In the genomic region with DNA sequence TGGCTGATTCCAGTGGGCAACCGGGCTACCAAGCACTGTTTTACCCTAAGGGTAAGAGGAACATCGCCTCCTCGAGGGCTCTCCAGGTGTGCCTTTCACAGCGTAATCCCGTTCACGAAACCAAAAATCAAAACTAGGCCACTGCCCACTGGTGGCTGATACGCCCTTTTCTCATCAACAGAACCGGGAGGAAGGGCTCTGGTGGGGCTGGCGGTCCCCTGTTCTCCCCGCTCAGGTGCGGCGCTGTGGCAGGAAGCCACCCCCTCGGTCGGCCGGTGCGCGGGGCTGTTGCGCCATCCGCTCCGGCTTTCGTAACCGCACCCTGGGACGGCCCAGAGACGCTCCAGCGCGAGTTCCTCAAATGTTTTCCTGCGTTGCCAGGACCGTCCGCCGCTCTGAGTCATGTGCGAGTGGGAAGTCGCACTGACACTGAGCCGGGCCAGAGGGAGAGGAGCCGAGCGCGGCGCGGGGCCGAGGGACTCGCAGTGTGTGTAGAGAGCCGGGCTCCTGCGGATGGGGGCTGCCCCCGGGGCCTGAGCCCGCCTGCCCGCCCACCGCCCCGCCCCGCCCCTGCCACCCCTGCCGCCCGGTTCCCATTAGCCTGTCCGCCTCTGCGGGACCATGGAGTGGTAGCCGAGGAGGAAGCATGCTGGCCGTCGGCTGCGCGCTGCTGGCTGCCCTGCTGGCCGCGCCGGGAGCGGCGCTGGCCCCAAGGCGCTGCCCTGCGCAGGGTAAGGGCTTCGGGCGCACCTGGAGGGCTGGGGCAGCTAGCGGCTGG, we compare ENCODE assay signal across 1 cellular context.
TF ChIP-seq lines count a peak whose summit lies in the region.

A gene (plus strand): TSS at position 360 of the 778 bp plus-strand sequence. CDS start 287 bp downstream, at position 647.

TF ChIP-seq in HEK293, 187 proteins besides CTCF, POLR2A, EP300 and RAD21 (continued from another document and continues in another):
- TF ChIP-seq, protein P1, sequence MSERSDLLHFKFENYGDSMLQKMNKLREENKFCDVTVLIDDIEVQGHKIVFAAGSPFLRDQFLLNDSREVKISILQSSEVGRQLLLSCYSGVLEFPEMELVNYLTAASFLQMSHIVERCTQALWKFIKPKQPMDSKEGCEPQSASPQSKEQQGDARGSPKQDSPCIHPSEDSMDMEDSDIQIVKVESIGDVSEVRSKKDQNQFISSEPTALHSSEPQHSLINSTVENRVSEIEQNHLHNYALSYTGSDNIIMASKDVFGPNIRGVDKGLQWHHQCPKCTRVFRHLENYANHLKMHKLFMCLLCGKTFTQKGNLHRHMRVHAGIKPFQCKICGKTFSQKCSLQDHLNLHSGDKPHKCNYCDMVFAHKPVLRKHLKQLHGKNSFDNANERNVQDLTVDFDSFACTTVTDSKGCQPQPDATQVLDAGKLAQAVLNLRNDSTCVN (tag by site-specific recombination; optimal IDR thresholded peaks at IDR 0.05), result peak; percentile 65
- TF ChIP-seq ZNF23 (tag by site-specific recombination; IDR thresholded peaks at IDR 0.05; ENCODE audit: borderline replicate concordance) (no peak), ZNF274 (IDR thresholded peaks at IDR 0.05; ENCODE audit: low read length) (no peak), ZNF274 (tag by site-specific recombination; IDR thresholded peaks at IDR 0.05; ENCODE audit: borderline replicate concordance) (no peak), ZBTB20 (tag by site-specific recombination; IDR thresholded peaks at IDR 0.05) (no peak), OSR2 (tag by site-specific recombination; IDR thresholded peaks at IDR 0.05) (no peak), ZNF366 (tag by site-specific recombination; conservative IDR thresholded peaks at IDR 0.05) (no peak), ZNF292 (tag by site-specific recombination; IDR thresholded peaks at IDR 0.05; ENCODE audit: borderline replicate concordance, low read depth) (no peak), GLIS2 (tag by site-specific recombination; IDR thresholded peaks at IDR 0.05) (peak; percentile 17), ZNF157 (tag by site-specific recombination; IDR thresholded peaks at IDR 0.05) (no peak), ZBTB17 (tag by site-specific recombination; IDR thresholded peaks at IDR 0.05) (peak; percentile 69), ZXDB (tag by site-specific recombination; IDR thresholded peaks at IDR 0.05) (no peak; the same call in 1 of the 2 replicates), ZNF658 (tag by site-specific recombination; IDR thresholded peaks at IDR 0.05) (no peak), ZNF132 (tag by site-specific recombination; IDR thresholded peaks at IDR 0.05; ENCODE audit: borderline replicate concordance) (no peak), ZNF623 (tag by site-specific recombination; IDR thresholded peaks at IDR 0.05) (no peak), YY2 (tag by site-specific recombination; IDR thresholded peaks at IDR 0.05) (no peak), ZNF585B (tag by site-specific recombination; IDR thresholded peaks at IDR 0.05) (no peak), ZNF510 (tag by site-specific recombination; IDR thresholded peaks at IDR 0.05; ENCODE audit: insufficient replicate concordance) (no peak), ZNF214 (tag by site-specific recombination; IDR thresholded peaks at IDR 0.05; ENCODE audit: borderline replicate concordance) (0 out of 2 replicates have a peak, but pooled peaks have one; percentile 33), ZNF169 (tag by site-specific recombination; IDR thresholded peaks at IDR 0.05) (no peak), ZNF114 (tag by site-specific recombination; IDR thresholded peaks at IDR 0.05) (no peak), ZNF138 (tag by site-specific recombination; IDR thresholded peaks at IDR 0.05; ENCODE audit: borderline replicate concordance) (no peak), ZNF660 (tag by site-specific recombination; IDR thresholded peaks at IDR 0.05) (peak; percentile 78), ZNF121 (tag by site-specific recombination; IDR thresholded peaks at IDR 0.05) (no peak), HOXC10 (CRISPR knock-in tag; IDR thresholded peaks at IDR 0.05) (0 out of 2 replicates have a peak, but pooled peaks have one; percentile 58), ZNF843 (tag by site-specific recombination; IDR thresholded peaks at IDR 0.05) (0 out of 2 replicates have a peak, but pooled peaks have one; percentile 37), ZNF302 (tag by site-specific recombination; IDR thresholded peaks at IDR 0.05; ENCODE audit: low read depth) (no peak), ZNF830 (tag by site-specific recombination; IDR thresholded peaks at IDR 0.05; ENCODE audit: low read depth) (no peak), KLF1 (tag by site-specific recombination; IDR thresholded peaks at IDR 0.05) (peak; percentile 54), ZBTB1 (tag by site-specific recombination; IDR thresholded peaks at IDR 0.05) (no peak), ZSCAN30 (tag by site-specific recombination; IDR thresholded peaks at IDR 0.05) (peak; percentile 15; the same call in 1 of the 2 replicates), SP2 (tag by site-specific recombination; IDR thresholded peaks at IDR 0.05) (peak; percentile 49), FEZF1 (tag by site-specific recombination; IDR thresholded peaks at IDR 0.05) (no peak), HOXA7 (CRISPR knock-in tag; IDR thresholded peaks at IDR 0.05; ENCODE audit: borderline replicate concordance) (no peak), ZNF223 (tag by site-specific recombination; IDR thresholded peaks at IDR 0.05) (no peak), KLF16 (tag by site-specific recombination; IDR thresholded peaks at IDR 0.05) (0 out of 2 replicates have a peak, but pooled peaks have one; percentile 16), BCL11B (tag by site-specific recombination; IDR thresholded peaks at IDR 0.05; ENCODE audit: low read depth) (no peak), ZNF341 (tag by site-specific recombination; IDR thresholded peaks at IDR 0.05; ENCODE audit: low read depth) (peak; percentile 83), ZNF664 (tag by site-specific recombination; IDR thresholded peaks at IDR 0.05) (no peak), ZNF514 (tag by site-specific recombination; IDR thresholded peaks at IDR 0.05) (no peak), GLI2 (tag by site-specific recombination; IDR thresholded peaks at IDR 0.05; ENCODE audit: borderline replicate concordance, low read depth) (no peak), PRDM1 (tag by site-specific recombination; IDR thresholded peaks at IDR 0.05) (no peak), ZNF777 (tag by site-specific recombination; IDR thresholded peaks at IDR 0.05; ENCODE audit: borderline replicate concordance) (peak; percentile 68; the same call in 1 of the 2 replicates), ZFP3 (tag by site-specific recombination; IDR thresholded peaks at IDR 0.05; ENCODE audit: low read depth) (no peak), MEIS1 (CRISPR knock-in tag; IDR thresholded peaks at IDR 0.05; ENCODE audit: borderline replicate concordance) (no peak), ZNF335 (tag by site-specific recombination; conservative IDR thresholded peaks at IDR 0.05) (peak; percentile 65), ZNF2 (tag by site-specific recombination; IDR thresholded peaks at IDR 0.05) (peak; percentile 54; the same call in 1 of the 2 replicates), EGR2 (tag by site-specific recombination; IDR thresholded peaks at IDR 0.05; ENCODE audit: low read depth) (peak; percentile 55; the same call in 1 of the 2 replicates), ZFHX2 (tag by site-specific recombination; conservative IDR thresholded peaks at IDR 0.05) (peak; percentile 68)
- TF ChIP-seq, protein P2, sequence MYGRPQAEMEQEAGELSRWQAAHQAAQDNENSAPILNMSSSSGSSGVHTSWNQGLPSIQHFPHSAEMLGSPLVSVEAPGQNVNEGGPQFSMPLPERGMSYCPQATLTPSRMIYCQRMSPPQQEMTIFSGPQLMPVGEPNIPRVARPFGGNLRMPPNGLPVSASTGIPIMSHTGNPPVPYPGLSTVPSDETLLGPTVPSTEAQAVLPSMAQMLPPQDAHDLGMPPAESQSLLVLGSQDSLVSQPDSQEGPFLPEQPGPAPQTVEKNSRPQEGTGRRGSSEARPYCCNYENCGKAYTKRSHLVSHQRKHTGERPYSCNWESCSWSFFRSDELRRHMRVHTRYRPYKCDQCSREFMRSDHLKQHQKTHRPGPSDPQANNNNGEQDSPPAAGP (tag by site-specific recombination; IDR thresholded peaks at IDR 0.05), result no peak; the same call in none of the 2 replicates
- TF ChIP-seq, protein P3, sequence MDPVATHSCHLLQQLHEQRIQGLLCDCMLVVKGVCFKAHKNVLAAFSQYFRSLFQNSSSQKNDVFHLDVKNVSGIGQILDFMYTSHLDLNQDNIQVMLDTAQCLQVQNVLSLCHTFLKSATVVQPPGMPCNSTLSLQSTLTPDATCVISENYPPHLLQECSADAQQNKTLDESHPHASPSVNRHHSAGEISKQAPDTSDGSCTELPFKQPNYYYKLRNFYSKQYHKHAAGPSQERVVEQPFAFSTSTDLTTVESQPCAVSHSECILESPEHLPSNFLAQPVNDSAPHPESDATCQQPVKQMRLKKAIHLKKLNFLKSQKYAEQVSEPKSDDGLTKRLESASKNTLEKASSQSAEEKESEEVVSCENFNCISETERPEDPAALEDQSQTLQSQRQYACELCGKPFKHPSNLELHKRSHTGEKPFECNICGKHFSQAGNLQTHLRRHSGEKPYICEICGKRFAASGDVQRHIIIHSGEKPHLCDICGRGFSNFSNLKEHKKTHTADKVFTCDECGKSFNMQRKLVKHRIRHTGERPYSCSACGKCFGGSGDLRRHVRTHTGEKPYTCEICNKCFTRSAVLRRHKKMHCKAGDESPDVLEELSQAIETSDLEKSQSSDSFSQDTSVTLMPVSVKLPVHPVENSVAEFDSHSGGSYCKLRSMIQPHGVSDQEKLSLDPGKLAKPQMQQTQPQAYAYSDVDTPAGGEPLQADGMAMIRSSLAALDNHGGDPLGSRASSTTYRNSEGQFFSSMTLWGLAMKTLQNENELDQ (tag by site-specific recombination; IDR thresholded peaks at IDR 0.05; ENCODE audit: low read depth), result no peak
- TF ChIP-seq, protein P4, sequence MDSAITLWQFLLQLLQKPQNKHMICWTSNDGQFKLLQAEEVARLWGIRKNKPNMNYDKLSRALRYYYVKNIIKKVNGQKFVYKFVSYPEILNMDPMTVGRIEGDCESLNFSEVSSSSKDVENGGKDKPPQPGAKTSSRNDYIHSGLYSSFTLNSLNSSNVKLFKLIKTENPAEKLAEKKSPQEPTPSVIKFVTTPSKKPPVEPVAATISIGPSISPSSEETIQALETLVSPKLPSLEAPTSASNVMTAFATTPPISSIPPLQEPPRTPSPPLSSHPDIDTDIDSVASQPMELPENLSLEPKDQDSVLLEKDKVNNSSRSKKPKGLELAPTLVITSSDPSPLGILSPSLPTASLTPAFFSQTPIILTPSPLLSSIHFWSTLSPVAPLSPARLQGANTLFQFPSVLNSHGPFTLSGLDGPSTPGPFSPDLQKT (IDR thresholded peaks at IDR 0.05; ENCODE audit: borderline replicate concordance, low read depth, low read length), result no peak
- TF ChIP-seq, protein P5, sequence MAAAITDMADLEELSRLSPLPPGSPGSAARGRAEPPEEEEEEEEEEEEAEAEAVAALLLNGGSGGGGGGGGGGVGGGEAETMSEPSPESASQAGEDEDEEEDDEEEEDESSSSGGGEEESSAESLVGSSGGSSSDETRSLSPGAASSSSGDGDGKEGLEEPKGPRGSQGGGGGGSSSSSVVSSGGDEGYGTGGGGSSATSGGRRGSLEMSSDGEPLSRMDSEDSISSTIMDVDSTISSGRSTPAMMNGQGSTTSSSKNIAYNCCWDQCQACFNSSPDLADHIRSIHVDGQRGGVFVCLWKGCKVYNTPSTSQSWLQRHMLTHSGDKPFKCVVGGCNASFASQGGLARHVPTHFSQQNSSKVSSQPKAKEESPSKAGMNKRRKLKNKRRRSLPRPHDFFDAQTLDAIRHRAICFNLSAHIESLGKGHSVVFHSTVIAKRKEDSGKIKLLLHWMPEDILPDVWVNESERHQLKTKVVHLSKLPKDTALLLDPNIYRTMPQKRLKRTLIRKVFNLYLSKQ (tag by site-specific recombination; IDR thresholded peaks at IDR 0.05; ENCODE audit: borderline replicate concordance), result no peak
- TF ChIP-seq, protein P6, sequence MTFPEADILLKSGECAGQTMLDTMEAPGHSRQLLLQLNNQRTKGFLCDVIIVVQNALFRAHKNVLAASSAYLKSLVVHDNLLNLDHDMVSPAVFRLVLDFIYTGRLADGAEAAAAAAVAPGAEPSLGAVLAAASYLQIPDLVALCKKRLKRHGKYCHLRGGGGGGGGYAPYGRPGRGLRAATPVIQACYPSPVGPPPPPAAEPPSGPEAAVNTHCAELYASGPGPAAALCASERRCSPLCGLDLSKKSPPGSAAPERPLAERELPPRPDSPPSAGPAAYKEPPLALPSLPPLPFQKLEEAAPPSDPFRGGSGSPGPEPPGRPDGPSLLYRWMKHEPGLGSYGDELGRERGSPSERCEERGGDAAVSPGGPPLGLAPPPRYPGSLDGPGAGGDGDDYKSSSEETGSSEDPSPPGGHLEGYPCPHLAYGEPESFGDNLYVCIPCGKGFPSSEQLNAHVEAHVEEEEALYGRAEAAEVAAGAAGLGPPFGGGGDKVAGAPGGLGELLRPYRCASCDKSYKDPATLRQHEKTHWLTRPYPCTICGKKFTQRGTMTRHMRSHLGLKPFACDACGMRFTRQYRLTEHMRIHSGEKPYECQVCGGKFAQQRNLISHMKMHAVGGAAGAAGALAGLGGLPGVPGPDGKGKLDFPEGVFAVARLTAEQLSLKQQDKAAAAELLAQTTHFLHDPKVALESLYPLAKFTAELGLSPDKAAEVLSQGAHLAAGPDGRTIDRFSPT (tag by site-specific recombination; IDR thresholded peaks at IDR 0.05), result no peak
- TF ChIP-seq, protein P7, sequence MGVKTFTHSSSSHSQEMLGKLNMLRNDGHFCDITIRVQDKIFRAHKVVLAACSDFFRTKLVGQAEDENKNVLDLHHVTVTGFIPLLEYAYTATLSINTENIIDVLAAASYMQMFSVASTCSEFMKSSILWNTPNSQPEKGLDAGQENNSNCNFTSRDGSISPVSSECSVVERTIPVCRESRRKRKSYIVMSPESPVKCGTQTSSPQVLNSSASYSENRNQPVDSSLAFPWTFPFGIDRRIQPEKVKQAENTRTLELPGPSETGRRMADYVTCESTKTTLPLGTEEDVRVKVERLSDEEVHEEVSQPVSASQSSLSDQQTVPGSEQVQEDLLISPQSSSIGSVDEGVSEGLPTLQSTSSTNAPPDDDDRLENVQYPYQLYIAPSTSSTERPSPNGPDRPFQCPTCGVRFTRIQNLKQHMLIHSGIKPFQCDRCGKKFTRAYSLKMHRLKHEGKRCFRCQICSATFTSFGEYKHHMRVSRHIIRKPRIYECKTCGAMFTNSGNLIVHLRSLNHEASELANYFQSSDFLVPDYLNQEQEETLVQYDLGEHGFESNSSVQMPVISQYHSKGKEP (tag by site-specific recombination; IDR thresholded peaks at IDR 0.05), result no peak
